In the genomic region with DNA sequence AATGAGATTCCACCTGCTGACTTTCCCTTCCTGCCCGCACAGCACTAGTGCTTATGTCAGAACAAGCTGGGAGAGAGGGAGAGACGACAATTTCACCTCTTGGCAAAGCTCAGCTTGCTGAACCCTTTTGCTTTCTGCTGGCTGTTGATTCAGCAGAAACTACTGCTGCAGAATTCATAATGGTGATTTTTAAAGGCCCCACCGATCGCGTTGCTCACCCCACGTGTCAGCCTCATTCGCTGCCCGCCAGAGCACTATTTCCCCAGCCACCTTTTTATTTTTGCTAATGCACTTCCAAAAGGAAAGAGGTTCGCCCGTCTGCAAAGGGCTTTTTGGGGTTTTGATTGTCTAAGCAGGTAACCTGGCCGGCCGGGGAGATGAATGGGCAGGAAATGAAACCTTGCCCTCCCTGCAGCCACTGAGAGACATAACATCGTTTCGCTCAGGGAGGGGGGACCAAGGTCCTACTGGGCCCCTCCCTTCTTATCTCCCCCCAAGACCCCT, we compare ENCODE assay signal across 8 cellular contexts. TPM values are rescaled to one million over a fixed set of nuclear protein-coding genes. Genes with fewer than 3 reads are reported as not detected.
DNase-seq lines count a peak whose midpoint lies in the region; ATAC-seq, FAIRE-seq and TF ChIP-seq lines count a peak whose summit lies in the region.

No MANE protein-coding gene starts in this region.

- TF ChIP-seq CTCF in osteocyte (IDR thresholded peaks at IDR 0.05) (no peak), omental fat pad (IDR thresholded peaks at IDR 0.05) (no peak)

- peaks cover 12% of the 10 kb centered on the region for H3K4me1 Mint-ChIP-seq in osteocyte (ENCODE audit: unreplicated experiment)

- no peaks in the 10 kb centered on the region for H3K9me3 Mint-ChIP-seq in osteocyte (ENCODE audit: unreplicated experiment)

- peak; percentile 8 for DNase-seq in GM12892 (ENCODE audit: insufficient read length)
- peak; percentile 48 for DNase-seq in NCI-H748 (lab: John Stamatoyannopoulos, UW; ENCODE audit: unreplicated experiment)
- DNase-seq in osteocyte (ENCODE audit: extremely low spot score, unreplicated experiment), result no peak
- no peak for DNase-seq in HUDEP-2 (lab: John Stamatoyannopoulos, UW; ENCODE audit: unreplicated experiment in 76 of 76)
- no peak for DNase-seq in ureter (ENCODE audit: low spot score)
- DNase-seq in NCI-H226, result no peak
- DNase-seq in omental fat pad (ENCODE audit: low spot score), result no peak

- H3K27me3 ChIP-seq in endocrine pancreas (ENCODE audit: control insufficient read depth, insufficient read depth, low read length), result no peaks in the 10 kb centered on the region

- no peaks in the 10 kb centered on the region for H3K36me3 ChIP-seq in endocrine pancreas (ENCODE audit: control insufficient read depth, insufficient read depth, low read length)

- no peak overlapping the region for H3K27ac Mint-ChIP-seq in osteocyte (ENCODE audit: unreplicated experiment)

- no peak for TF ChIP-seq POLR2A in GM12892 (IDR thresholded peaks at IDR 0.05; ENCODE audit: low read depth, low read length)

- peak overlapping the region; percentile 58 for H3K4me3 ChIP-seq in endocrine pancreas (ENCODE audit: control insufficient read depth, insufficient read depth, low read length)

- H3K4me1 ChIP-seq in endocrine pancreas (ENCODE audit: control insufficient read depth, insufficient read depth, low read length), result no peaks in the 10 kb centered on the region

- H3K9me3 ChIP-seq in endocrine pancreas (ENCODE audit: control insufficient read depth, low read length), result no peaks in the 10 kb centered on the region

- H3K27me3 Mint-ChIP-seq in osteocyte (ENCODE audit: unreplicated experiment), result peaks cover 53% of the 10 kb centered on the region

- H3K4me3 Mint-ChIP-seq in osteocyte (ENCODE audit: unreplicated experiment), result peak overlapping the region; percentile 55

- FAIRE-seq in GM12892 (lab: Jason Lieb, UNC), result no peak

- H3K9ac ChIP-seq in endocrine pancreas (ENCODE audit: control insufficient read depth, insufficient read depth, low read length), result peak overlapping the region; percentile 56

- no peaks in the 10 kb centered on the region for H3K36me3 Mint-ChIP-seq in osteocyte (ENCODE audit: unreplicated experiment)

- no peak for ATAC-seq in omental fat pad (ENCODE audit: low FRiP score)

RNA-seq across cellular contexts. Expression of gene PPP2R2B, which starts 1.3 kb away (rescaled TPM):
- polyA plus RNA-seq in GM12892 (2012; ENCODE audit: missing spikeins), result not detected
- not detected in 2 replicates for total RNA-seq in osteocyte
- 25.9 TPM for total RNA-seq in ureter
- 1 to 10 TPM in 2 of 4 donors, under 1 TPM in 2; 0.31 to 1.9 (median 0.96) TPM for total RNA-seq in omental fat pad

Comparison
In these comparisons a context has a peak if more than half of its experiments do, and no peak if none do; other contexts are left out.
1. DNase-seq: peak in GM12892 (single experiment) and NCI-H748 (single experiment); none in osteocyte (single experiment), HUDEP-2 (0 of 76), ureter (single experiment), NCI-H226 (single experiment) and omental fat pad (single experiment).